Comparison of ENCODE assay signal across 1 cellular context in the genomic region with DNA sequence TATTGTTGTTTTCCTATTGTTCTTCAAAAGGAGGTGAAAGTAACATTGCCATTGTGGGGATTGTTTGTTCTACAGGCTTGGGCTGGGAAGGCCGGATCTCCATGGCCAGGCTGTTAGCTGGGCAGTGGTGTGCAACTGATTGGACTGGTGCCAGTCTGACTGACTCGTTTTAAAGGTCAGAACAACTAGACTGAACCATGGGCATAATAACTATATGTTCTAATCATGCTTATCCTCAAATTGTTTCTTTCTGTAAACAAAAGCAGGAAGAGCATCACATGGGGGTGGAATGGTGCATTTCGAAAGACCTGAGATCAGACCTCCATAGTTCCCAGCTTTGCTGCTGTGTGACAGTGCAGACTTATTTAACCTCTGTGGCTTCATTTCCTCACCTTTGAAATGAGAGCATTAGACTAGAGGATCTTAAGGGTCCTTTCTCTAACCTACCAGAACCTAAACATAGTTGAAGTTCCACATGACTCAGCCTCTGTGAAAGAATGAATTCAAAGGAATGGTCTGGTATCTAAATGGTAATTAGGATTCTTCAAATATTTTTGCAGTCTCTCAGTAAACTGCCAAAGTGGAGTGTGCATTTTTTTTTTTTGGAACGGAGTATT.
TF ChIP-seq lines count a peak whose summit lies in the region.

No MANE protein-coding gene starts in this region.

TF ChIP-seq in A549, 52 proteins besides CTCF, POLR2A, EP300 and RAD21 (continued from another document):
- TF ChIP-seq, protein P1, sequence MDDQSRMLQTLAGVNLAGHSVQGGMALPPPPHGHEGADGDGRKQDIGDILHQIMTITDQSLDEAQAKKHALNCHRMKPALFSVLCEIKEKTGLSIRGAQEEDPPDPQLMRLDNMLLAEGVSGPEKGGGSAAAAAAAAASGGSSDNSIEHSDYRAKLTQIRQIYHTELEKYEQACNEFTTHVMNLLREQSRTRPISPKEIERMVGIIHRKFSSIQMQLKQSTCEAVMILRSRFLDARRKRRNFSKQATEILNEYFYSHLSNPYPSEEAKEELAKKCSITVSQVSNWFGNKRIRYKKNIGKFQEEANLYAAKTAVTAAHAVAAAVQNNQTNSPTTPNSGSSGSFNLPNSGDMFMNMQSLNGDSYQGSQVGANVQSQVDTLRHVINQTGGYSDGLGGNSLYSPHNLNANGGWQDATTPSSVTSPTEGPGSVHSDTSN (IDR thresholded peaks at IDR 0.05) = no peak
- TF ChIP-seq HOXB5 (CRISPR knock-in tag; IDR thresholded peaks at IDR 0.05) = peak; percentile 46; the same call in 1 of the 2 replicates
- no peak for TF ChIP-seq NPAS2 (CRISPR knock-in tag; IDR thresholded peaks at IDR 0.05; ENCODE audit: borderline replicate concordance)
- TF ChIP-seq NFE2L2 (conservative IDR thresholded peaks at IDR 0.05; ENCODE audit: low read length) = no peak
- TF ChIP-seq FOSL2 (IDR thresholded peaks at IDR 0.05) = peak; percentile 48; the same call in 1 of the 2 replicates
- TF ChIP-seq FOSL2 (CRISPR knock-in tag; IDR thresholded peaks at IDR 0.05) = peak; percentile 58
- TF ChIP-seq CBX2 (IDR thresholded peaks at IDR 0.05; ENCODE audit: borderline replicate concordance, low read depth) = no peak
- no peak for TF ChIP-seq ESRRA (IDR thresholded peaks at IDR 0.05; ENCODE audit: borderline replicate concordance, low read length)
- TF ChIP-seq MAZ (IDR thresholded peaks at IDR 0.05; ENCODE audit: borderline replicate concordance, low read depth, low read length) = no peak
- TF ChIP-seq, protein P2, sequence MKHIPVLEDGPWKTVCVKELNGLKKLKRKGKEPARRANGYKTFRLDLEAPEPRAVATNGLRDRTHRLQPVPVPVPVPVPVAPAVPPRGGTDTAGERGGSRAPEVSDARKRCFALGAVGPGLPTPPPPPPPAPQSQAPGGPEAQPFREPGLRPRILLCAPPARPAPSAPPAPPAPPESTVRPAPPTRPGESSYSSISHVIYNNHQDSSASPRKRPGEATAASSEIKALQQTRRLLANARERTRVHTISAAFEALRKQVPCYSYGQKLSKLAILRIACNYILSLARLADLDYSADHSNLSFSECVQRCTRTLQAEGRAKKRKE (CRISPR knock-in tag; IDR thresholded peaks at IDR 0.05; ENCODE audit: low read depth) = no peak
- TF ChIP-seq, protein P3, sequence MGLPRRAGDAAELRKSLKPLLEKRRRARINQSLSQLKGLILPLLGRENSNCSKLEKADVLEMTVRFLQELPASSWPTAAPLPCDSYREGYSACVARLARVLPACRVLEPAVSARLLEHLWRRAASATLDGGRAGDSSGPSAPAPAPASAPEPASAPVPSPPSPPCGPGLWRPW (IDR thresholded peaks at IDR 0.05) = peak; percentile 53; the same call in 1 of the 2 replicates
- no peak for TF ChIP-seq ZFP36 (IDR thresholded peaks at IDR 0.05; ENCODE audit: borderline replicate concordance, partially characterized antibody)
- no peak for TF ChIP-seq ZC3H11A (IDR thresholded peaks at IDR 0.05)
- no peak for TF ChIP-seq HEYL (CRISPR knock-in tag; IDR thresholded peaks at IDR 0.05)
- peak; percentile 71 for TF ChIP-seq JUNB (IDR thresholded peaks at IDR 0.05)
- no peak for TF ChIP-seq FOSB (CRISPR knock-in tag; IDR thresholded peaks at IDR 0.05)
- no peak for TF ChIP-seq RFX5 (IDR thresholded peaks at IDR 0.05)
- TF ChIP-seq, protein P4, sequence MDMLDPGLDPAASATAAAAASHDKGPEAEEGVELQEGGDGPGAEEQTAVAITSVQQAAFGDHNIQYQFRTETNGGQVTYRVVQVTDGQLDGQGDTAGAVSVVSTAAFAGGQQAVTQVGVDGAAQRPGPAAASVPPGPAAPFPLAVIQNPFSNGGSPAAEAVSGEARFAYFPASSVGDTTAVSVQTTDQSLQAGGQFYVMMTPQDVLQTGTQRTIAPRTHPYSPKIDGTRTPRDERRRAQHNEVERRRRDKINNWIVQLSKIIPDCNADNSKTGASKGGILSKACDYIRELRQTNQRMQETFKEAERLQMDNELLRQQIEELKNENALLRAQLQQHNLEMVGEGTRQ (IDR thresholded peaks at IDR 0.05) = peak; percentile 19; the same call in 1 of the 2 replicates
- no peak for TF ChIP-seq CBX8 (IDR thresholded peaks at IDR 0.05)
- no peak for TF ChIP-seq MAFK (IDR thresholded peaks at IDR 0.05; ENCODE audit: partially characterized antibody)
- no peak for TF ChIP-seq NR3C1 (IDR thresholded peaks at IDR 0.05)
- TF ChIP-seq GATA3 (IDR thresholded peaks at IDR 0.05; ENCODE audit: borderline replicate concordance) = peak; percentile 55
- no peak for TF ChIP-seq EHMT2 (IDR thresholded peaks at IDR 0.05; ENCODE audit: low read depth)
- TF ChIP-seq CHD4 (IDR thresholded peaks at IDR 0.05; ENCODE audit: borderline replicate concordance) = no peak
- TF ChIP-seq, protein P5, sequence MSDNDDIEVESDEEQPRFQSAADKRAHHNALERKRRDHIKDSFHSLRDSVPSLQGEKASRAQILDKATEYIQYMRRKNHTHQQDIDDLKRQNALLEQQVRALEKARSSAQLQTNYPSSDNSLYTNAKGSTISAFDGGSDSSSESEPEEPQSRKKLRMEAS (IDR thresholded peaks at IDR 0.05) = no peak
- TF ChIP-seq FOXS1 (CRISPR knock-in tag; IDR thresholded peaks at IDR 0.05) = no peak
- TF ChIP-seq EHF (CRISPR knock-in tag; IDR thresholded peaks at IDR 0.05) = no peak
- TF ChIP-seq MYC (IDR thresholded peaks at IDR 0.05; ENCODE audit: borderline replicate concordance, low read length) = no peak
- TF ChIP-seq TP53 (CRISPR knock-in tag; IDR thresholded peaks at IDR 0.05) = no peak
- no peak for TF ChIP-seq CHD2 (IDR thresholded peaks at IDR 0.05; ENCODE audit: low read length, partially characterized antibody)
- TF ChIP-seq, protein P6, sequence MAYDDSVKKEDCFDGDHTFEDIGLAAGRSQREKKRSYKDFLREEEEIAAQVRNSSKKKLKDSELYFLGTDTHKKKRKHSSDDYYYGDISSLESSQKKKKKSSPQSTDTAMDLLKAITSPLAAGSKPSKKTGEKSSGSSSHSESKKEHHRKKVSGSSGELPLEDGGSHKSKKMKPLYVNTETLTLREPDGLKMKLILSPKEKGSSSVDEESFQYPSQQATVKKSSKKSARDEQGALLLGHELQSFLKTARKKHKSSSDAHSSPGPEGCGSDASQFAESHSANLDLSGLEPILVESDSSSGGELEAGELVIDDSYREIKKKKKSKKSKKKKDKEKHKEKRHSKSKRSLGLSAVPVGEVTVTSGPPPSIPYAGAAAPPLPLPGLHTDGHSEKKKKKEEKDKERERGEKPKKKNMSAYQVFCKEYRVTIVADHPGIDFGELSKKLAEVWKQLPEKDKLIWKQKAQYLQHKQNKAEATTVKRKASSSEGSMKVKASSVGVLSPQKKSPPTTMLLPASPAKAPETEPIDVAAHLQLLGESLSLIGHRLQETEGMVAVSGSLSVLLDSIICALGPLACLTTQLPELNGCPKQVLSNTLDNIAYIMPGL (CRISPR knock-in tag; IDR thresholded peaks at IDR 0.05; ENCODE audit: borderline replicate concordance) = no peak
- no peak for TF ChIP-seq SREBF2 (IDR thresholded peaks at IDR 0.05)
TF ChIP-seq in A549: peak in this region for 9.
